ENCODE assay signal across 8 cellular contexts in the genomic region with DNA sequence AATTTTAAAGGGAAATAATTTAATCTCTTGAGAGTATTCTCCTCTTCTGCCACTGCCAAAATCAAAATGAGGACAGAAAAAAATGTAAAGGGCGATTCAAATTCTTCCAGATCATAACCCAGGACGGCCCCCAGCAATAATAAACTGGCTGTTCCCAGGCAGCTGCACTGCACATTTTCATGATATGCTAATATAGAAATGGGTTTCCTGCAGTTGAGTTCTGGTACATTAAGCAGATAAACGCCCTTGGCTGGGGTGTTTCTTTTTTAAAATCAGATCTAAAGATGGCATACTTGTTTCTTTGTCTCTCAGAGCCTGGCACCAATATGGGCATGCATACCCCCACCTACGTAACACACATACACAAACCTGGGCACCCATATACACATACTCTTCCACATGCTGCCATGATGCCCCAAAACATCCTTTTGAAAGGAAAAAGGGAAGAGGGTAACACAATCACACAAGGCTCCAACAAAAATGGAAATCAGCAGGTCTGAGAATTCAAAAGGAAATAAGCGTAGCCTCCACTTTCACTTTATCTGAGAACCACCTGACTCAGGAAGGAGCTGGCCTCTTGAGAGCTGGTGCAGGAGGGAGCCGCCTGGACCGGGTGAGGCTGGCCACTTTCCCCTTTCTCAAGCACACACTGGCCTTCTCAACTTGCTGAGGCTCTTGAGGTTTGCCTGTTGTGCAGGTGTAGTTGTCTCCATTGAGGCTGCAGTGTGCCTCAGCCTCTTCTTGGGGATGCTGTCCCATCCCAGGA.
DNase-seq lines count a peak whose midpoint lies in the region; ATAC-seq and TF ChIP-seq lines count a peak whose summit lies in the region.
"Had no signal": no experiment of that assay in that cellular context is flagged by ENCODE, and none has a peak within 500 bp of the region (broad histone marks: within the 10 kb centered on the region; RNA-seq: fewer than 3 reads in every experiment).

No MANE protein-coding gene starts in this region.

- no peaks in the 10 kb centered on the region for H3K27me3 Mint-ChIP-seq in natural killer cell treated with Interleukin-12 subunit alpha and Interleukin-12 subunit beta and Interleukin-15 and Interleukin-18, amount 100 ng/mL, for 72 hours

- no peaks in the 10 kb centered on the region for H3K79me2 ChIP-seq in OCI-LY1 (ENCODE audit: insufficient read depth, low read length)

- peak overlapping the region; percentile 57 for H3K27ac ChIP-seq in OCI-LY1 (ENCODE audit: low read depth, low read length, poor library complexity, severe bottlenecking)

- H3K4me1 Mint-ChIP-seq in natural killer cell treated with Interleukin-12 subunit alpha and Interleukin-12 subunit beta and Interleukin-15 and Interleukin-18, amount 100 ng/mL, for 72 hours (ENCODE audit: low read depth in 2 of 2), result peaks cover 28 to 43% of the 10 kb centered on the region in 2 donors

- no peaks in the 10 kb centered on the region for H3K36me3 ChIP-seq in OCI-LY1 (ENCODE audit: insufficient read depth, low read length)

- H3K9ac ChIP-seq in OCI-LY1 (ENCODE audit: low read length), result no peak overlapping the region

- H3K9me3 Mint-ChIP-seq in natural killer cell treated with Interleukin-12 subunit alpha and Interleukin-12 subunit beta and Interleukin-15 and Interleukin-18, amount 100 ng/mL, for 72 hours, result no peaks in the 10 kb centered on the region

- H3K27me3 ChIP-seq in OCI-LY1 (ENCODE audit: insufficient read depth, low read length), result no peaks in the 10 kb centered on the region

- no peaks in the 10 kb centered on the region for H3K9me2 ChIP-seq in OCI-LY1 (ENCODE audit: low read depth, low read length)

- H4K20me1 ChIP-seq in OCI-LY1 (ENCODE audit: insufficient read depth, low read length), result no peaks in the 10 kb centered on the region

- peak overlapping the region; percentile 82 for H3K4me3 Mint-ChIP-seq in natural killer cell treated with Interleukin-12 subunit alpha and Interleukin-12 subunit beta and Interleukin-15 and Interleukin-18, amount 100 ng/mL, for 72 hours

- H3F3A ChIP-seq in OCI-LY1 (ENCODE audit: insufficient read depth, low read length), result no peaks in the 10 kb centered on the region

- no peak overlapping the region for H2AFZ ChIP-seq in OCI-LY1 (ENCODE audit: low read length)

- H3K4me3 ChIP-seq in OCI-LY1 (ENCODE audit: low read depth, low read length, poor library complexity, severe bottlenecking), result no peak overlapping the region

- DNase-seq in GM13977 (ENCODE audit: low spot score) (peak; percentile 43), posterior cingulate gyrus (no peak), retina (no peak), Right ventricle myocardium superior (no peak)
- DNase-seq in natural killer cell treated with Interleukin-12 subunit alpha and Interleukin-12 subunit beta and Interleukin-15 and Interleukin-18, amount 100 ng/mL, for 72 hours (ENCODE audit: low spot score), result no peak
- DNase-seq: stimulated activated CD4-positive, alpha-beta T cell treated with anti-CD3 and anti-CD28 coated beads, Interleukin-2, amount 100 ng/mL, for 48 hours had no signal

- peaks cover 53% of the 10 kb centered on the region for H3K4me1 ChIP-seq in OCI-LY1 (ENCODE audit: insufficient read depth, low read length, severe bottlenecking)

- no peaks in the 10 kb centered on the region for H3K9me3 ChIP-seq in OCI-LY1 (ENCODE audit: low read length)

- ATAC-seq in GM21786 (IDR thresholded peaks at IDR 0.05; ENCODE audit: unreplicated experiment) (peak; percentile 32), Right ventricle myocardium superior (ENCODE audit: poor library complexity) (no peak)
- ATAC-seq in natural killer cell treated with Interleukin-12 subunit alpha and Interleukin-12 subunit beta and Interleukin-15 and Interleukin-18, amount 100 ng/mL, for 72 hours, result no peak

- H3K4me2 ChIP-seq in OCI-LY1 (ENCODE audit: low read length), result peak overlapping the region; percentile 53; the same call in 1 of the 2 replicates

- intact Hi-C loops in posterior cingulate gyrus (cut with DNase I), result no loop called here
- intact Hi-C loops in Right ventricle myocardium superior (cut with DNase I), result no loop called here

- peak overlapping the region; percentile 87 to 92 for H3K27ac Mint-ChIP-seq in natural killer cell treated with Interleukin-12 subunit alpha and Interleukin-12 subunit beta and Interleukin-15 and Interleukin-18, amount 100 ng/mL, for 72 hours

- H3K36me3 Mint-ChIP-seq in natural killer cell treated with Interleukin-12 subunit alpha and Interleukin-12 subunit beta and Interleukin-15 and Interleukin-18, amount 100 ng/mL, for 72 hours, result no peaks in the 10 kb centered on the region

- in situ Hi-C loops in GM13977 (cut with MboI; ENCODE audit: low pct_unique_long_range_greater_than_20kb, low sequenced_read_pairs, unreplicated experiment), result no loop called here

- TF ChIP-seq CTCF in GM13977 (IDR thresholded peaks at IDR 0.05; ENCODE audit: extremely low read depth, insufficient read depth, missing control alignments), result no peak
- no peak for TF ChIP-seq CTCF in OCI-LY1 (IDR thresholded peaks at IDR 0.05; ENCODE audit: low read length)
